ENCODE assay signal across 11 cellular contexts in genomic region chr14:64806202-64806861, GRCh38.
DNase-seq lines count a peak whose midpoint lies in the region; ATAC-seq, FAIRE-seq and TF ChIP-seq lines count a peak whose summit lies in the region.
"Had no signal": no experiment of that assay in that cellular context is flagged by ENCODE, and none has a peak within 500 bp of the region (broad histone marks: within the 10 kb centered on the region; RNA-seq: fewer than 3 reads in every experiment).

No MANE protein-coding gene starts in this region.

- H3K9me3 ChIP-seq in gastrocnemius medialis = no peaks in the 10 kb centered on the region
- no peaks in the 10 kb centered on the region for H3K9me3 ChIP-seq in transverse colon

- H3K4me1 ChIP-seq in gastrocnemius medialis (peaks cover 24 to 30% of the 10 kb centered on the region in 2 donors), transverse colon (no peaks in the 10 kb centered on the region)

- H3K27ac ChIP-seq in gastrocnemius medialis = peak overlapping the region; percentile 62 to 74 (median 70)
- H3K27ac ChIP-seq in transverse colon = peak overlapping the region in 1 of 4 donors; percentile 9

- TF ChIP-seq EP300 in transverse colon (IDR thresholded peaks at IDR 0.05; ENCODE audit: low read depth) = no peak

- no peaks in the 10 kb centered on the region for H3K27me3 ChIP-seq in gastrocnemius medialis
- no peaks in the 10 kb centered on the region for H3K27me3 ChIP-seq in transverse colon

- H3K36me3 ChIP-seq in gastrocnemius medialis = peaks cover 0 to 29% of the 10 kb centered on the region in 2 donors
- no peaks in the 10 kb centered on the region for H3K36me3 ChIP-seq in transverse colon

- in situ Hi-C loops in gastrocnemius medialis (cut with MboI; ENCODE audit: low sequenced_read_pairs in 4 of 4) = no loop called here
- in situ Hi-C loops in transverse colon (cut with MboI; ENCODE audit: low pct_ligation_motif_present in 1 of 4, low pct_unique_long_range_greater_than_20kb in 1 of 4, low sequenced_read_pairs in 3 of 4) = no loop called here

- H3K4me3 ChIP-seq in fibroblast of villous mesenchyme (ENCODE audit: low read depth, low read length) (no peak overlapping the region), gastrocnemius medialis (no peak overlapping the region), transverse colon (no peak overlapping the region)

- peak; percentile 58 to 71 for ATAC-seq in gastrocnemius medialis

- TF ChIP-seq POLR2A in gastrocnemius medialis (IDR thresholded peaks at IDR 0.05) (no peak), transverse colon (IDR thresholded peaks at IDR 0.05) (no peak)

- TF ChIP-seq CTCF in fibroblast of villous mesenchyme (IDR thresholded peaks at IDR 0.05; ENCODE audit: insufficient read depth, low read depth, low read length) (no peak), gastrocnemius medialis (IDR thresholded peaks at IDR 0.05 in 4 of 5, conservative IDR thresholded peaks at IDR 0.05 in 1 of 5) (no peak), transverse colon (IDR thresholded peaks at IDR 0.05) (no peak)

- DNase-seq in ELR (ENCODE audit: low read depth) = peak; percentile 95
- DNase-seq in RCC 7860 (ENCODE audit: low spot score) = peak; percentile 86
- DNase-seq in fibroblast of villous mesenchyme (ENCODE audit: low read depth) = peak; percentile 34
- no peak for DNase-seq in gastrocnemius medialis
- DNase-seq in transverse colon = no peak
- no peak for DNase-seq in stimulated activated naive CD4-positive, alpha-beta T cell treated with Interleukin-2 at 50 U/mL for 16 hours (lab: John Stamatoyannopoulos, UW)
- no peak for DNase-seq in SK-N-DZ (ENCODE audit: low spot score)
- no peak for DNase-seq in NCI-H526 treated with DMSO at 0.1 percent for 48 hours (lab: John Stamatoyannopoulos, UW)
- DNase-seq: hypothalamus; NCI-H2081; stimulated activated CD4-positive, alpha-beta T cell treated with anti-CD3 and anti-CD28 coated beads, Interleukin-4, amount 100 ng/mL, for 1 hour had no signal

- intact Hi-C loops in gastrocnemius medialis (cut with DNase I; ENCODE audit: low total_unique reads) (no loop called here), transverse colon (cut with DNase I; ENCODE audit: low total_unique reads) (no loop called here)

- FAIRE-seq in RCC 7860 (lab: Jason Lieb, UNC) = peak; percentile 75

- 61 to 73% methylated on average over 8 to 9 of the region's 9 CpGs for WGBS in transverse colon (ENCODE audit: low coverage in 1 of 2), 2 donors

Comparison
In these comparisons a context has a peak if more than half of its experiments do, and no peak if none do; other contexts are left out.
1. DNase-seq: peak in ELR (single experiment), RCC 7860 (single experiment) and fibroblast of villous mesenchyme (single experiment); none in gastrocnemius medialis (0 of 2), transverse colon (single experiment), stimulated activated naive CD4-positive, alpha-beta T cell treated with Interleukin-2 at 50 U/mL for 16 hours (single experiment), SK-N-DZ (single experiment) and NCI-H526 treated with DMSO at 0.1 percent for 48 hours (single experiment).